In genomic region chr5:168765220-168766037, GRCh38 we compare ENCODE assay signal across 13 cellular contexts.
DNase-seq lines count a peak whose midpoint lies in the region; ATAC-seq, FAIRE-seq and TF ChIP-seq lines count a peak whose summit lies in the region.
"Had no signal": no experiment of that assay in that cellular context is flagged by ENCODE, and none has a peak within 500 bp of the region (broad histone marks: within the 10 kb centered on the region; RNA-seq: fewer than 3 reads in every experiment).

No MANE protein-coding gene starts in this region.

- peaks cover 16% of the 10 kb centered on the region for H3K9me3 Mint-ChIP-seq in astrocyte (ENCODE audit: unreplicated experiment)

- H3K4me1 Mint-ChIP-seq in astrocyte (ENCODE audit: low read depth, unreplicated experiment): no peaks in the 10 kb centered on the region

- DNase-seq in Right ventricle myocardium superior (no peak), left ventricle myocardium inferior (no peak), astrocyte (ENCODE audit: low read depth) (peak; percentile 16), kidney glomerular epithelial cell (lab: John Stamatoyannopoulos, UW) (peak; percentile 45), prostate gland (ENCODE audit: low spot score) (no peak), RPMI8226 (no peak), right lobe of liver (no peak)
- DNase-seq: activated naive CD4-positive, alpha-beta T cell treated with anti-CD3 and anti-CD28 coated beads, Interleukin-2, amount 50 U/mL, for 16 hours had no signal

- H3K9me3 ChIP-seq in left ventricle myocardium inferior (replicated peaks): peaks cover 6% of the 10 kb centered on the region
- no peaks in the 10 kb centered on the region for H3K9me3 ChIP-seq in astrocyte (ENCODE audit: insufficient read depth, low read depth, low read length)
- H3K9me3 ChIP-seq in prostate gland: no peaks in the 10 kb centered on the region
- no peaks in the 10 kb centered on the region for H3K9me3 ChIP-seq in right lobe of liver

- intact Hi-C loops in Right ventricle myocardium superior (cut with DNase I): no loop called here
- intact Hi-C loops in left ventricle myocardium inferior (cut with micrococcal nuclease): no loop called here
- intact Hi-C loops in prostate gland (cut with DNase I): no loop called here
- intact Hi-C loops in right lobe of liver (cut with DNase I): no loop called here

- H3K36me3 Mint-ChIP-seq in astrocyte (ENCODE audit: low read depth, unreplicated experiment): peaks cover 40% of the 10 kb centered on the region

- H4K20me1 ChIP-seq in astrocyte (ENCODE audit: insufficient read depth, low read length): no peaks in the 10 kb centered on the region

- H3K27me3 Mint-ChIP-seq in astrocyte (ENCODE audit: low read depth, unreplicated experiment): peaks cover 28% of the 10 kb centered on the region

- H3K4me1 ChIP-seq in left ventricle myocardium inferior (no peaks in the 10 kb centered on the region), astrocyte (ENCODE audit: insufficient read depth, low read length) (no peaks in the 10 kb centered on the region), prostate gland (replicated peaks) (no peaks in the 10 kb centered on the region), right lobe of liver (no peaks in the 10 kb centered on the region)
- H3K4me1 ChIP-seq: neural progenitor cell had no signal

- H3K4me3 Mint-ChIP-seq in astrocyte (ENCODE audit: unreplicated experiment): no peak overlapping the region
- H3K4me3 Mint-ChIP-seq: dendritic cell treated with granulocyte-macrophage colony-stimulating factor and Interleukin-4, amounts not matched to agents 40 ng/mL and 50 ng/mL, for 4 days; neural progenitor cell; type B pancreatic cell had no signal

- H3K27ac Mint-ChIP-seq in astrocyte (ENCODE audit: unreplicated experiment): no peak overlapping the region
- H3K27ac Mint-ChIP-seq: dendritic cell treated with granulocyte-macrophage colony-stimulating factor and Interleukin-4, amounts not matched to agents 40 ng/mL and 50 ng/mL, for 4 days; neural progenitor cell; type B pancreatic cell had no signal

- H3K27me3 ChIP-seq in left ventricle myocardium inferior (ENCODE audit: low read depth): peaks cover 3% of the 10 kb centered on the region
- no peaks in the 10 kb centered on the region for H3K27me3 ChIP-seq in astrocyte (ENCODE audit: insufficient read depth, low read length)
- H3K27me3 ChIP-seq in prostate gland (replicated peaks; ENCODE audit: insufficient read depth): no peaks in the 10 kb centered on the region
- no peaks in the 10 kb centered on the region for H3K27me3 ChIP-seq in right lobe of liver
- H3K27me3 ChIP-seq: neural progenitor cell had no signal

- H3K4me3 ChIP-seq in left ventricle myocardium inferior (no peak overlapping the region), astrocyte (ENCODE audit: insufficient read depth, low read depth, low read length) (no peak overlapping the region), prostate gland (no peak overlapping the region), right lobe of liver (no peak overlapping the region)
- H3K4me3 ChIP-seq: neural progenitor cell had no signal

- WGBS in prostate gland: 41% methylated on average over 18 of the region's 18 CpGs
- 57% methylated on average over 13 of the region's 18 CpGs for WGBS in right lobe of liver (ENCODE audit: insufficient coverage, low coverage, low lambda C conversion rate, missing lambda C conversion rate)

- no peak for TF ChIP-seq POLR2A in prostate gland (IDR thresholded peaks at IDR 0.05)
- TF ChIP-seq POLR2A in right lobe of liver (IDR thresholded peaks at IDR 0.05): no peak

- no peaks in the 10 kb centered on the region for H3K79me2 ChIP-seq in astrocyte (ENCODE audit: insufficient read depth, low read length)

- H3K4me2 ChIP-seq in astrocyte (ENCODE audit: low read length): no peak overlapping the region
- H3K4me2 ChIP-seq: neural progenitor cell had no signal

- H2AFZ ChIP-seq in astrocyte (ENCODE audit: low read depth, low read length): no peak overlapping the region
- H2AFZ ChIP-seq: neural progenitor cell had no signal

- no peak overlapping the region for H3K9ac ChIP-seq in astrocyte (ENCODE audit: low read length)
- H3K9ac ChIP-seq: neural progenitor cell had no signal

- FAIRE-seq in astrocyte (lab: Jason Lieb, UNC): no peak

- H3K36me3 ChIP-seq in left ventricle myocardium inferior: no peaks in the 10 kb centered on the region
- no peaks in the 10 kb centered on the region for H3K36me3 ChIP-seq in astrocyte (ENCODE audit: insufficient read depth, low read length)
- no peaks in the 10 kb centered on the region for H3K36me3 ChIP-seq in prostate gland
- no peaks in the 10 kb centered on the region for H3K36me3 ChIP-seq in right lobe of liver
- H3K36me3 ChIP-seq: neural progenitor cell had no signal

- H3K27ac ChIP-seq in left ventricle myocardium inferior (replicated peaks) (no peak overlapping the region), astrocyte (ENCODE audit: low read depth, low read length) (no peak overlapping the region), prostate gland (no peak overlapping the region), right lobe of liver (no peak overlapping the region)
- H3K27ac ChIP-seq: neural progenitor cell, RWPE1 had no signal

- no peak for TF ChIP-seq CTCF in left ventricle myocardium inferior (IDR thresholded peaks at IDR 0.05; ENCODE audit: borderline replicate concordance)
- no peak for TF ChIP-seq CTCF in astrocyte (IDR thresholded peaks at IDR 0.05; ENCODE audit: insufficient read depth, low read depth, low read length)
- no peak for TF ChIP-seq CTCF in prostate gland (IDR thresholded peaks at IDR 0.05)
- TF ChIP-seq CTCF in right lobe of liver (IDR thresholded peaks at IDR 0.05): no peak

- ATAC-seq in Right ventricle myocardium superior (ENCODE audit: poor library complexity) (peak; percentile 15), HG02852 (IDR thresholded peaks at IDR 0.05; ENCODE audit: unreplicated experiment) (no peak), right lobe of liver (no peak)

Comparison
In these comparisons a context has a peak if more than half of its experiments do, and no peak if none do; other contexts are left out.
1. DNase-seq: peak in astrocyte (single experiment) and kidney glomerular epithelial cell (single experiment); none in Right ventricle myocardium superior (single experiment), left ventricle myocardium inferior (single experiment), prostate gland (single experiment), RPMI8226 (single experiment) and right lobe of liver (0 of 3).